Comparison of ENCODE assay signal across 8 cellular contexts in genomic region chr10:83991986-83992753, GRCh38.
DNase-seq lines count a peak whose midpoint lies in the region; ATAC-seq and TF ChIP-seq lines count a peak whose summit lies in the region.

No MANE protein-coding gene starts in this region.

- ATAC-seq in SK-N-SH treated with all-trans-retinoic acid at 6 μM for 48 hours = no peak
- ATAC-seq in HG03460 (IDR thresholded peaks at IDR 0.05; ENCODE audit: unreplicated experiment) = no peak

- no peak overlapping the region for H2AFZ ChIP-seq in SK-N-SH (ENCODE audit: low read depth)

- no peaks in the 10 kb centered on the region for H3K9me2 ChIP-seq in SK-N-SH

- H4K20me1 ChIP-seq in SK-N-SH (ENCODE audit: insufficient read depth) = no peaks in the 10 kb centered on the region

- TF ChIP-seq CTCF in SK-N-SH (IDR thresholded peaks at IDR 0.05) = peak; percentile 36
- no peak for TF ChIP-seq CTCF in sigmoid colon (IDR thresholded peaks at IDR 0.05)

- DNase-seq in SK-N-SH (peak; percentile 30), HEK293T (ENCODE audit: extremely low spot score) (peak; percentile 49), NCI-H82 (lab: John Stamatoyannopoulos, UW) (peak; percentile 70), globus pallidus (ENCODE audit: low spot score) (peak; percentile 3), sigmoid colon (no peak), GOT3 (lab: John Stamatoyannopoulos, UW) (no peak)

- H3K27ac ChIP-seq in SK-N-SH (ENCODE audit: low read depth in 2 of 2, low read length in 1 of 2) = no peak overlapping the region
- no peak overlapping the region for H3K27ac ChIP-seq in sigmoid colon

- H3K9ac ChIP-seq in SK-N-SH = no peak overlapping the region

- H3K27me3 ChIP-seq in SK-N-SH (ENCODE audit: insufficient read depth) (no peaks in the 10 kb centered on the region), sigmoid colon (no peaks in the 10 kb centered on the region)

- H3K79me2 ChIP-seq in SK-N-SH (ENCODE audit: insufficient read depth) = no peaks in the 10 kb centered on the region

- H3F3A ChIP-seq in SK-N-SH (replicated peaks; ENCODE audit: insufficient read depth) = no peaks in the 10 kb centered on the region

- H3K4me3 ChIP-seq in SK-N-SH (ENCODE audit: low read depth in 2 of 2, low read length in 1 of 2) = no peak overlapping the region
- H3K4me3 ChIP-seq in sigmoid colon = no peak overlapping the region

- H3K9me3 ChIP-seq in SK-N-SH = no peaks in the 10 kb centered on the region
- no peaks in the 10 kb centered on the region for H3K9me3 ChIP-seq in sigmoid colon

- peak; percentile 44; the same call in 1 of the 2 replicates for TF ChIP-seq RAD21 in SK-N-SH (IDR thresholded peaks at IDR 0.05; ENCODE audit: low read length)

- CTCF ChIA-PET in SK-N-SH (lab: Yijun Ruan, JAX) (interaction anchor here (0.7 to 1.2 kb wide), 2 partner anchors 8 to 14 kb away, joined by 3 read pairs; no protein-coding TSS in a partner anchor), HEK293T (lab: Yijun Ruan, JAX) (interaction anchor here (0.6 to 1.1 kb wide), 2 partner anchors 9 to 23 kb away, joined by 3 to 4 read pairs; no protein-coding TSS in a partner anchor)

- no peak for TF ChIP-seq EP300 in SK-N-SH (IDR thresholded peaks at IDR 0.05; ENCODE audit: borderline replicate concordance in 1 of 2, low read depth in 1 of 2, low read length in 1 of 2)
- TF ChIP-seq EP300 in sigmoid colon (IDR thresholded peaks at IDR 0.05) = no peak

- no peak overlapping the region for H3K4me2 ChIP-seq in SK-N-SH

- WGBS in SK-N-SH (ENCODE audit: low lambda C conversion rate) = 31% methylated on average over 6 of the region's 7 CpGs
- 55 to 56% methylated on average over 7 of the region's 7 CpGs for WGBS in sigmoid colon, 2 donors

- H3K4me1 ChIP-seq in SK-N-SH (ENCODE audit: control insufficient read depth in 1 of 2, insufficient read depth in 2 of 2, low read depth in 1 of 2, low read length in 1 of 2) (no peaks in the 10 kb centered on the region), sigmoid colon (no peaks in the 10 kb centered on the region)

- POLR2A ChIA-PET in SK-N-SH (lab: Yijun Ruan, JAX) = no interaction called here
- POLR2A ChIA-PET in HEK293T (lab: Yijun Ruan, JAX) = no interaction called here

- intact Hi-C loops in sigmoid colon (cut with DNase I) = no loop called here

- H3K36me3 ChIP-seq in SK-N-SH (replicated peaks in 1 of 2; ENCODE audit: control insufficient read depth in 1 of 2, insufficient read depth in 2 of 2, low read length in 1 of 2) (no peaks in the 10 kb centered on the region), sigmoid colon (no peaks in the 10 kb centered on the region)

- TF ChIP-seq POLR2A in sigmoid colon (IDR thresholded peaks at IDR 0.05) = no peak

TF ChIP-seq in SK-N-SH, 30 proteins besides CTCF, POLR2A, EP300 and RAD21:
- no peak for TF ChIP-seq TCF12 (IDR thresholded peaks at IDR 0.05)
- TF ChIP-seq USF1 (IDR thresholded peaks at IDR 0.05; ENCODE audit: borderline replicate concordance, low read depth) = no peak
- no peak for TF ChIP-seq TEAD4 (IDR thresholded peaks at IDR 0.05; ENCODE audit: borderline replicate concordance, insufficient read depth)
- no peak for TF ChIP-seq MEF2A (IDR thresholded peaks at IDR 0.05; ENCODE audit: borderline replicate concordance, low read depth)
- peak; percentile 14; the same call in 1 of the 2 replicates for TF ChIP-seq SMC3 (IDR thresholded peaks at IDR 0.05; ENCODE audit: low read depth, low read length)
- no peak for TF ChIP-seq GATA2 (CRISPR knock-in tag; IDR thresholded peaks at IDR 0.05)
TF ChIP-seq in SK-N-SH: peak in this region for 1.

TF ChIP-seq in SK-N-SH treated with all-trans-retinoic acid at 6 μM for 48 hours, 23 proteins besides CTCF, POLR2A, EP300 and RAD21 (continues in another document):
- TF ChIP-seq BACH2 (CRISPR knock-in tag; IDR thresholded peaks at IDR 0.05; ENCODE audit: borderline replicate concordance) (no peak), ZFP3 (CRISPR knock-in tag; IDR thresholded peaks at IDR 0.05) (no peak), SNAI2 (CRISPR knock-in tag; IDR thresholded peaks at IDR 0.05) (no peak), TOX (CRISPR knock-in tag; IDR thresholded peaks at IDR 0.05; ENCODE audit: borderline replicate concordance) (no peak), RARB (CRISPR knock-in tag; IDR thresholded peaks at IDR 0.05) (no peak), ARNTL (CRISPR knock-in tag; IDR thresholded peaks at IDR 0.05; ENCODE audit: borderline replicate concordance, low read depth) (no peak), TSHZ2 (CRISPR knock-in tag; IDR thresholded peaks at IDR 0.05) (no peak), TCF4 (CRISPR knock-in tag; IDR thresholded peaks at IDR 0.05; ENCODE audit: borderline replicate concordance) (no peak), ISL1 (CRISPR knock-in tag; IDR thresholded peaks at IDR 0.05) (no peak), CSDC2 (CRISPR knock-in tag; IDR thresholded peaks at IDR 0.05) (no peak)

TF ChIP-seq in HEK293T, 16 proteins besides CTCF, POLR2A, EP300 and RAD21:
- TF ChIP-seq FOXM1 (IDR thresholded peaks at IDR 0.05; ENCODE audit: borderline replicate concordance) (no peak), L3MBTL2 (conservative IDR thresholded peaks at IDR 0.05) (no peak), FOXA1 (IDR thresholded peaks at IDR 0.05) (no peak), CTBP1 (IDR thresholded peaks at IDR 0.05; ENCODE audit: borderline replicate concordance) (no peak), HDGF (IDR thresholded peaks at IDR 0.05; ENCODE audit: borderline replicate concordance) (no peak), ARNT (IDR thresholded peaks at IDR 0.05) (no peak), SP1 (IDR thresholded peaks at IDR 0.05) (no peak), LEF1 (IDR thresholded peaks at IDR 0.05; ENCODE audit: borderline replicate concordance) (no peak), ZNF384 (IDR thresholded peaks at IDR 0.05) (no peak), PKNOX1 (IDR thresholded peaks at IDR 0.05) (no peak), NFRKB (IDR thresholded peaks at IDR 0.05) (no peak), ELF4 (IDR thresholded peaks at IDR 0.05) (no peak), FOXK2 (IDR thresholded peaks at IDR 0.05) (no peak), BHLHE40 (IDR thresholded peaks at IDR 0.05; ENCODE audit: borderline replicate concordance) (no peak), TARDBP (IDR thresholded peaks at IDR 0.05) (no peak), SUZ12 (IDR thresholded peaks at IDR 0.05) (no peak)

Comparison
In these comparisons a context has a peak if more than half of its experiments do, and no peak if none do; other contexts are left out.
1. DNase-seq: peak in SK-N-SH (single experiment), HEK293T (single experiment), NCI-H82 (single experiment) and globus pallidus (single experiment); none in sigmoid colon (single experiment) and GOT3 (single experiment).